24 cellular contexts compared by ENCODE assay signal in the genomic region with DNA sequence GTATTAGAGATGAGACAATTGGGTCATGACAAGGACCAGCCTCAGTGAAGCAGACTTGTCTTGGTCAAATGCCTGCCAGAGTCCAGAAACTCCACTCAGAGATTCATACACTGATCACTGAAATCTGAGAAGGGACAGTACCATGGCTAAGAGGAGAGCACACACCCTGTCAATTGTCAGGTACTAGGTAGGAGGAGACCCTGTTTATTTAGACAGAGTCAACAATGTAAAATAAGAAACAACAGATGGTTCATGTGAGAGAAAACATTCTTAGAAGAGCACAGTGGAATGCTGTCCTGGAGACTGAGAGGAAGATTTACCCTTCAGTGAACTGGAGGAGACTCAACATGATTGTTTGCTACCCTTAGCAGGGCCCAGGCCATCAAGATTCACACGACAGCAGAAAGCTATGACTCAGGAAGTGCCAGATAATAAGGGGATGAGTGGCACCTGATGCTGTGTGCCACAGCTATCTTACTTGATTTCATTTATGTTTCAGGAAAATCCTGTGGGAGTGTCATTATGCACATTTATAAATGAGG.
DNase-seq lines count a peak whose midpoint lies in the region; ATAC-seq and TF ChIP-seq lines count a peak whose summit lies in the region.
"Had no signal": no experiment of that assay in that cellular context is flagged by ENCODE, and none has a peak within 500 bp of the region (broad histone marks: within the 10 kb centered on the region; RNA-seq: fewer than 3 reads in every experiment).

No MANE protein-coding gene starts in this region.

- H3K27ac ChIP-seq in dorsolateral prefrontal cortex, result no peak overlapping the region
- H3K27ac ChIP-seq: cardiac muscle cell, gastrocnemius medialis, left lung, tibial artery had no signal

- no peak for TF ChIP-seq CTCF in dorsolateral prefrontal cortex (IDR thresholded peaks at IDR 0.05 in 54 of 56, conservative IDR thresholded peaks at IDR 0.05 in 2 of 56; ENCODE audit: low read depth in 1 of 56, partially characterized antibody in 56 of 56)

- ATAC-seq in GM18502 (IDR thresholded peaks at IDR 0.05; ENCODE audit: poor library complexity, unreplicated experiment) (no peak), GM21526 (IDR thresholded peaks at IDR 0.05; ENCODE audit: low FRiP score, unreplicated experiment) (no peak)
- ATAC-seq: gastrocnemius medialis; left lung; Panc1; SK-N-SH treated with all-trans-retinoic acid at 6 μM for 48 hours; stimulated activated memory B cell treated with anti-CD40 and anti-IgM and Interleukin-4, amounts not matched to agents 10 μg/mL and 1 μg/mL and 100 μg/mL, for 72 hours had no signal

- intact Hi-C loops in dorsolateral prefrontal cortex (cut with DNase I), result no loop called here

- DNase-seq in NCI-H1092 treated with DMSO at 0.1 percent for 48 hours (lab: John Stamatoyannopoulos, UW) (peak; percentile 73), NCI-H1092 (lab: John Stamatoyannopoulos, UW) (no peak), NCI-H128 (lab: John Stamatoyannopoulos, UW; ENCODE audit: unreplicated experiment) (peak; percentile 42), NCI-H69 (lab: John Stamatoyannopoulos, UW) (peak; percentile 87), myocyte (ENCODE audit: low read depth) (peak; percentile 18), dorsolateral prefrontal cortex (no peak)
- DNase-seq: 8988T; activated CD4-positive, alpha-beta T cell treated with anti-CD3 and anti-CD28 coated beads for 4 hours; activated CD8-positive, alpha-beta memory T cell treated with anti-CD3 and anti-CD28 coated beads, Interleukin-2, amount 50 U/mL, for 4 hours; activated effector memory CD4-positive, alpha-beta T cell treated with anti-CD3 and anti-CD28 coated beads, Interleukin-2, amount 50 U/mL, for 16 hours; amniotic stem cell; dermis blood vessel endothelial cell; erythroblast; gastrocnemius medialis; H9; left lung; midbrain; tibial artery had no signal

- no peak overlapping the region for H3K4me3 ChIP-seq in dorsolateral prefrontal cortex
- H3K4me3 ChIP-seq: cardiac muscle cell, gastrocnemius medialis, left lung, tibial artery had no signal

- H3K27me3 ChIP-seq in dorsolateral prefrontal cortex, result no peaks in the 10 kb centered on the region
- H3K27me3 ChIP-seq: cardiac muscle cell, gastrocnemius medialis, left lung, tibial artery had no signal

Comparison
In these comparisons a context has a peak if more than half of its experiments do, and no peak if none do; other contexts are left out.
1. DNase-seq: peak in NCI-H1092 treated with DMSO at 0.1 percent for 48 hours (single experiment), NCI-H128 (single experiment), NCI-H69 (single experiment) and myocyte (single experiment); none in NCI-H1092 (single experiment) and dorsolateral prefrontal cortex (0 of 10).